In genomic region chr2:215552144-215552580, GRCh38 we compare ENCODE assay signal across 1 cellular context.
TF ChIP-seq lines count a peak whose summit lies in the region.

No MANE protein-coding gene starts in this region.

TF ChIP-seq in HepG2, 621 proteins besides CTCF, POLR2A, EP300 and RAD21 (continued from another document and continues in another):
- TF ChIP-seq ZNF276 (CRISPR knock-in tag; IDR thresholded peaks at IDR 0.05; ENCODE audit: low read depth): no peak
- TF ChIP-seq TFDP1 (CRISPR knock-in tag; IDR thresholded peaks at IDR 0.05; ENCODE audit: borderline replicate concordance): no peak
- no peak for TF ChIP-seq HHEX (CRISPR knock-in tag; IDR thresholded peaks at IDR 0.05)
- no peak for TF ChIP-seq BRD4 (CRISPR knock-in tag; IDR thresholded peaks at IDR 0.05)
- no peak for TF ChIP-seq ZBTB7A (CRISPR knock-in tag; IDR thresholded peaks at IDR 0.05)
- TF ChIP-seq ZNF562 (CRISPR knock-in tag; IDR thresholded peaks at IDR 0.05; ENCODE audit: borderline replicate concordance): no peak
- no peak for TF ChIP-seq MNT (IDR thresholded peaks at IDR 0.05)
- TF ChIP-seq ZNF770 (CRISPR knock-in tag; IDR thresholded peaks at IDR 0.05): no peak
- no peak for TF ChIP-seq ZNF691 (CRISPR knock-in tag; IDR thresholded peaks at IDR 0.05; ENCODE audit: borderline replicate concordance, low read depth)
- peak; percentile 42; the same call in 1 of the 2 replicates for TF ChIP-seq HNF1A (IDR thresholded peaks at IDR 0.05; ENCODE audit: low read depth)
- no peak; the same call in 1 of the 2 replicates for TF ChIP-seq HNF1A (CRISPR knock-in tag; IDR thresholded peaks at IDR 0.05; ENCODE audit: borderline replicate concordance)
- no peak for TF ChIP-seq GTF2F1 (IDR thresholded peaks at IDR 0.05; ENCODE audit: low read length)
- TF ChIP-seq AGO2 (optimal IDR thresholded peaks at IDR 0.05; ENCODE audit: low read depth, low read length): no peak
- TF ChIP-seq SP5 (CRISPR knock-in tag; IDR thresholded peaks at IDR 0.05; ENCODE audit: borderline replicate concordance, low read depth): no peak
- no peak for TF ChIP-seq TCF12 (IDR thresholded peaks at IDR 0.05)
- TF ChIP-seq TCF12 (CRISPR knock-in tag; IDR thresholded peaks at IDR 0.05): no peak
- no peak for TF ChIP-seq ZNF687 (CRISPR knock-in tag; IDR thresholded peaks at IDR 0.05)
- TF ChIP-seq USF2 (IDR thresholded peaks at IDR 0.05; ENCODE audit: low read depth, low read length): no peak
- TF ChIP-seq USF2 (CRISPR knock-in tag; IDR thresholded peaks at IDR 0.05; ENCODE audit: borderline replicate concordance): no peak
- TF ChIP-seq AGO1 (IDR thresholded peaks at IDR 0.05; ENCODE audit: low read depth, low read length, poor library complexity, severe bottlenecking): no peak
- TF ChIP-seq E2F1 (CRISPR knock-in tag; IDR thresholded peaks at IDR 0.05): no peak
- peak; percentile 69; the same call in 1 of the 2 replicates for TF ChIP-seq CHD4 (IDR thresholded peaks at IDR 0.05; ENCODE audit: borderline replicate concordance, low read length)
- TF ChIP-seq JDP2 (CRISPR knock-in tag; IDR thresholded peaks at IDR 0.05; ENCODE audit: borderline replicate concordance): no peak
- no peak for TF ChIP-seq ZNF550 (CRISPR knock-in tag; IDR thresholded peaks at IDR 0.05; ENCODE audit: borderline replicate concordance)
- no peak for TF ChIP-seq FOXK2 (IDR thresholded peaks at IDR 0.05)
- TF ChIP-seq ZGPAT (CRISPR knock-in tag; IDR thresholded peaks at IDR 0.05): no peak
- TF ChIP-seq SNAPC2 (CRISPR knock-in tag; IDR thresholded peaks at IDR 0.05): no peak
- no peak for TF ChIP-seq ZNF496 (CRISPR knock-in tag; IDR thresholded peaks at IDR 0.05; ENCODE audit: insufficient replicate concordance)
- TF ChIP-seq FOXP1 (IDR thresholded peaks at IDR 0.05): no peak
- peak; percentile 69; the same call in 1 of the 2 replicates for TF ChIP-seq FOXP1 (CRISPR knock-in tag; IDR thresholded peaks at IDR 0.05)
- no peak for TF ChIP-seq NFE2L1 (CRISPR knock-in tag; IDR thresholded peaks at IDR 0.05; ENCODE audit: borderline replicate concordance)
- no peak for TF ChIP-seq ZMYM3 (CRISPR knock-in tag; IDR thresholded peaks at IDR 0.05)
- no peak for TF ChIP-seq TFAP4 (IDR thresholded peaks at IDR 0.05; ENCODE audit: borderline replicate concordance, low read depth)
- TF ChIP-seq ZC3H13 (CRISPR knock-in tag; IDR thresholded peaks at IDR 0.05): no peak
- TF ChIP-seq KLF13 (CRISPR knock-in tag; IDR thresholded peaks at IDR 0.05): no peak
- no peak for TF ChIP-seq TOE1 (CRISPR knock-in tag; IDR thresholded peaks at IDR 0.05)
- no peak for TF ChIP-seq ZNF567 (CRISPR knock-in tag; IDR thresholded peaks at IDR 0.05; ENCODE audit: borderline replicate concordance)
